ENCODE assay signal across 8 cellular contexts in genomic region chr11:130166457-130166784, GRCh38. TPM values are rescaled to one million over a fixed set of nuclear protein-coding genes. Genes with fewer than 3 reads are reported as not detected.
DNase-seq lines count a peak whose midpoint lies in the region; ATAC-seq and TF ChIP-seq lines count a peak whose summit lies in the region.

No MANE protein-coding gene starts in this region.

- H3K27me3 Mint-ChIP-seq in activated CD4-positive, alpha-beta T cell treated with anti-CD3 and anti-CD28 coated beads, Interleukin-2, amount 10 ng/mL, durations not matched to agents 7 days and 5 days: peaks cover 36% of the 10 kb centered on the region

- H3K4me3 ChIP-seq in epithelial cell of esophagus (ENCODE audit: low read length): no peak overlapping the region

- POLR2A ChIA-PET in activated CD4-positive, alpha-beta T cell treated with anti-CD3 and anti-CD28 coated beads, Interleukin-2, amount 10 ng/mL, durations not matched to agents 7 days and 5 days (lab: Charles Lee): no interaction called here

- no peak for TF ChIP-seq CTCF in epithelial cell of esophagus (IDR thresholded peaks at IDR 0.05; ENCODE audit: insufficient read depth, low read depth, low read length, missing control alignments)

- H3K9me3 Mint-ChIP-seq in stimulated activated effector memory CD8-positive, alpha-beta T cell treated with anti-CD3 and anti-CD28 coated beads, Interleukin-12 subunit alpha, Interleukin-12 subunit beta, amount 100 ng/mL, for 72 hours: no peaks in the 10 kb centered on the region
- H3K9me3 Mint-ChIP-seq in activated CD4-positive, alpha-beta T cell treated with anti-CD3 and anti-CD28 coated beads, Interleukin-2, amount 10 ng/mL, durations not matched to agents 7 days and 5 days: no peaks in the 10 kb centered on the region

- peak; percentile 89 for ATAC-seq in stimulated activated effector memory CD8-positive, alpha-beta T cell treated with anti-CD3 and anti-CD28 coated beads, Interleukin-12 subunit alpha, Interleukin-12 subunit beta, amount 100 ng/mL, for 72 hours
- ATAC-seq in GM21723 (IDR thresholded peaks at IDR 0.05; ENCODE audit: unreplicated experiment): no peak

- CTCF ChIA-PET in activated CD4-positive, alpha-beta T cell treated with anti-CD3 and anti-CD28 coated beads, Interleukin-2, amount 10 ng/mL, durations not matched to agents 7 days and 5 days (lab: Charles Lee): interaction anchor here (1.2 kb wide), 1 partner anchor 28 kb away, joined by 3 read pairs; no protein-coding TSS in a partner anchor

- H3K4me1 Mint-ChIP-seq in stimulated activated effector memory CD8-positive, alpha-beta T cell treated with anti-CD3 and anti-CD28 coated beads, Interleukin-12 subunit alpha, Interleukin-12 subunit beta, amount 100 ng/mL, for 72 hours: peaks cover 4% of the 10 kb centered on the region
- no peaks in the 10 kb centered on the region for H3K4me1 Mint-ChIP-seq in activated CD4-positive, alpha-beta T cell treated with anti-CD3 and anti-CD28 coated beads, Interleukin-2, amount 10 ng/mL, durations not matched to agents 7 days and 5 days

- no peaks in the 10 kb centered on the region for H3K36me3 Mint-ChIP-seq in stimulated activated effector memory CD8-positive, alpha-beta T cell treated with anti-CD3 and anti-CD28 coated beads, Interleukin-12 subunit alpha, Interleukin-12 subunit beta, amount 100 ng/mL, for 72 hours
- no peaks in the 10 kb centered on the region for H3K36me3 Mint-ChIP-seq in activated CD4-positive, alpha-beta T cell treated with anti-CD3 and anti-CD28 coated beads, Interleukin-2, amount 10 ng/mL, durations not matched to agents 7 days and 5 days (ENCODE audit: low read depth)

- no peak overlapping the region for H3K4me3 Mint-ChIP-seq in stimulated activated effector memory CD8-positive, alpha-beta T cell treated with anti-CD3 and anti-CD28 coated beads, Interleukin-12 subunit alpha, Interleukin-12 subunit beta, amount 100 ng/mL, for 72 hours
- H3K4me3 Mint-ChIP-seq in activated CD4-positive, alpha-beta T cell treated with anti-CD3 and anti-CD28 coated beads, Interleukin-2, amount 10 ng/mL, durations not matched to agents 7 days and 5 days: no peak overlapping the region

- no peak overlapping the region for H3K27ac Mint-ChIP-seq in stimulated activated effector memory CD8-positive, alpha-beta T cell treated with anti-CD3 and anti-CD28 coated beads, Interleukin-12 subunit alpha, Interleukin-12 subunit beta, amount 100 ng/mL, for 72 hours
- H3K27ac Mint-ChIP-seq in activated CD4-positive, alpha-beta T cell treated with anti-CD3 and anti-CD28 coated beads, Interleukin-2, amount 10 ng/mL, durations not matched to agents 7 days and 5 days: no peak overlapping the region

- peak; percentile 25 for DNase-seq in NCI-H1694 (lab: John Stamatoyannopoulos, UW)
- DNase-seq in NCI-H1694 treated with DMSO at 0.1 percent for 48 hours (lab: John Stamatoyannopoulos, UW): no peak
- peak; percentile 96 for DNase-seq in NCI-H226
- DNase-seq in epithelial cell of esophagus (ENCODE audit: low read depth): peak; percentile 98
- no peak for DNase-seq in stimulated activated effector memory CD8-positive, alpha-beta T cell treated with anti-CD3 and anti-CD28 coated beads, Interleukin-12 subunit alpha, Interleukin-12 subunit beta, amount 100 ng/mL, for 72 hours (ENCODE audit: low spot score in 2 of 2)
- DNase-seq in stimulated activated naive CD4-positive, alpha-beta T cell treated with Interleukin-2 at 50 U/mL for 16 hours (lab: John Stamatoyannopoulos, UW): no peak
- DNase-seq in activated CD4-positive, alpha-beta T cell treated with anti-CD3 and anti-CD28 coated beads, Interleukin-2, amount 10 ng/mL, durations not matched to agents 7 days and 5 days: no peak

RNA-seq across cellular contexts. Expression of gene ST14, which starts 6.8 kb away (rescaled TPM):
- total RNA-seq in activated CD4-positive, alpha-beta T cell treated with anti-CD3 and anti-CD28 coated beads, Interleukin-2, amount 10 ng/mL, durations not matched to agents 7 days and 5 days: not detected

Comparison
In these comparisons a context has a peak if more than half of its experiments do, and no peak if none do; other contexts are left out.
1. DNase-seq: peak in NCI-H1694 (single experiment), NCI-H226 (single experiment) and epithelial cell of esophagus (single experiment); none in NCI-H1694 treated with DMSO at 0.1 percent for 48 hours (single experiment), stimulated activated effector memory CD8-positive, alpha-beta T cell treated with anti-CD3 and anti-CD28 coated beads, Interleukin-12 subunit alpha, Interleukin-12 subunit beta, amount 100 ng/mL, for 72 hours (0 of 2), stimulated activated naive CD4-positive, alpha-beta T cell treated with Interleukin-2 at 50 U/mL for 16 hours (single experiment) and activated CD4-positive, alpha-beta T cell treated with anti-CD3 and anti-CD28 coated beads, Interleukin-2, amount 10 ng/mL, durations not matched to agents 7 days and 5 days (single experiment).